30 cellular contexts compared by ENCODE assay signal in the genomic region with DNA sequence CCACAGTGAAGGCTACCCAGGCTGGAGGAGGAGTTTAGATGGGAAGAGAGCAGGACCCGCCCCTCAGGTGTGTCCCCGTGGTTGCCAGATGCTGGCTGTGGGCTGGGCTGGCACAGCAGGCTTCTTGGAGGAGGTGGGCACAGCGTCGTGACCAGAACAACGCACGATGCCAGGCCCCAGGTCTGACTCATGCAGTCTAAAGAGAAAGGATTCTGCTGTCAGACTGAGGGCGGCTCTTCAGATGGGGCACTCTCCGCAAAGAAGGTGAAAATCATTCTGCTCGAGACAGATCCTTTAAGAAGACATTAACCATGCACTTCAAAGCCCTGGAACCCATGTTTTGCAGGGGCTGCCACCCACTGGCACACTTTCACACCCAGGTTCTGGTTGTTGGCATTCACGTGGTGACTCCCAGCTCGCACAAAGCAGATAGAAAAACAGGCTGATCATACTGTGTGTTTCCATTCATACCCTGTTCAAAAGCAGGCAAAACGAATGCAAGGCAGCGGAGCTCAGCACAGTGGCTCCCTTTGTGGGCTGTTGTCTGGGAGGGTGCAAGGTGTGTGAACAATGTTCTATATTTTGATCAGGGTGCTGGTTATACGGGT. TPM values are rescaled to one million over a fixed set of nuclear protein-coding genes. Genes with fewer than 3 reads are reported as not detected.
DNase-seq lines count a peak whose midpoint lies in the region; ATAC-seq and TF ChIP-seq lines count a peak whose summit lies in the region.
"Had no signal": no experiment of that assay in that cellular context is flagged by ENCODE, and none has a peak within 500 bp of the region (broad histone marks: within the 10 kb centered on the region; RNA-seq: fewer than 3 reads in every experiment).

No MANE protein-coding gene starts in this region.

- no peak overlapping the region for H3K4me3 Mint-ChIP-seq in activated CD4-positive, alpha-beta T cell treated with anti-CD3 and anti-CD28 coated beads for 36 hours
- no peak overlapping the region for H3K4me3 Mint-ChIP-seq in stimulated activated effector memory CD8-positive, alpha-beta T cell treated with anti-CD3 and anti-CD28 coated beads, Interleukin-12 subunit alpha, Interleukin-12 subunit beta, amount 100 ng/mL, for 72 hours
- H3K4me3 Mint-ChIP-seq in effector memory CD8-positive, alpha-beta T cell, result no peak overlapping the region
- H3K4me3 Mint-ChIP-seq: activated T-cell treated with anti-CD3 and anti-CD28 coated beads, Interleukin-2, amount 50 U/mL, for 4 hours; dendritic cell treated with granulocyte-macrophage colony-stimulating factor and Interleukin-4, amounts not matched to agents 40 ng/mL and 50 ng/mL, for 4 days; nephron had no signal

- H3K27me3 ChIP-seq in MG63 (peaks cover 7% of the 10 kb centered on the region), dorsolateral prefrontal cortex (peaks cover 0 to 58% (median 6%) of the 10 kb centered on the region in 45 donors), suprapubic skin (peaks cover 40% of the 10 kb centered on the region)
- H3K27me3 ChIP-seq: sigmoid colon had no signal

- TF ChIP-seq CTCF in dorsolateral prefrontal cortex (IDR thresholded peaks at IDR 0.05 in 54 of 56, conservative IDR thresholded peaks at IDR 0.05 in 2 of 56; ENCODE audit: low read depth in 1 of 56, partially characterized antibody in 56 of 56) (no peak), suprapubic skin (IDR thresholded peaks at IDR 0.05) (no peak)

- peaks cover 20% of the 10 kb centered on the region for H3K27me3 Mint-ChIP-seq in activated CD4-positive, alpha-beta T cell treated with anti-CD3 and anti-CD28 coated beads for 36 hours
- peaks cover 58 to 86% of the 10 kb centered on the region in 2 donors for H3K27me3 Mint-ChIP-seq in effector memory CD8-positive, alpha-beta T cell

- H3K36me3 Mint-ChIP-seq in activated CD4-positive, alpha-beta T cell treated with anti-CD3 and anti-CD28 coated beads for 36 hours (ENCODE audit: low read depth), result no peaks in the 10 kb centered on the region
- no peaks in the 10 kb centered on the region for H3K36me3 Mint-ChIP-seq in stimulated activated effector memory CD8-positive, alpha-beta T cell treated with anti-CD3 and anti-CD28 coated beads, Interleukin-12 subunit alpha, Interleukin-12 subunit beta, amount 100 ng/mL, for 72 hours
- H3K36me3 Mint-ChIP-seq in effector memory CD8-positive, alpha-beta T cell (ENCODE audit: insufficient read depth), result no peaks in the 10 kb centered on the region

- no peaks in the 10 kb centered on the region for H3K36me3 ChIP-seq in MG63
- no peaks in the 10 kb centered on the region for H3K36me3 ChIP-seq in suprapubic skin
- H3K36me3 ChIP-seq: lower lobe of right lung, sigmoid colon, tibial nerve had no signal

- CTCF ChIA-PET in activated CD4-positive, alpha-beta T cell treated with anti-CD3 and anti-CD28 coated beads for 36 hours (lab: Charles Lee), result no interaction called here

- H3K9me3 Mint-ChIP-seq in activated CD4-positive, alpha-beta T cell treated with anti-CD3 and anti-CD28 coated beads for 36 hours (ENCODE audit: low read depth), result no peaks in the 10 kb centered on the region
- no peaks in the 10 kb centered on the region for H3K9me3 Mint-ChIP-seq in stimulated activated effector memory CD8-positive, alpha-beta T cell treated with anti-CD3 and anti-CD28 coated beads, Interleukin-12 subunit alpha, Interleukin-12 subunit beta, amount 100 ng/mL, for 72 hours
- H3K9me3 Mint-ChIP-seq in effector memory CD8-positive, alpha-beta T cell, result no peaks in the 10 kb centered on the region
- H3K9me3 Mint-ChIP-seq: activated T-cell treated with anti-CD3 and anti-CD28 coated beads, Interleukin-2, amount 50 U/mL, for 4 hours; dendritic cell treated with granulocyte-macrophage colony-stimulating factor and Interleukin-4, amounts not matched to agents 40 ng/mL and 50 ng/mL, for 4 days; nephron had no signal

- H3K27ac Mint-ChIP-seq in activated CD4-positive, alpha-beta T cell treated with anti-CD3 and anti-CD28 coated beads for 36 hours, result no peak overlapping the region
- H3K27ac Mint-ChIP-seq in stimulated activated effector memory CD8-positive, alpha-beta T cell treated with anti-CD3 and anti-CD28 coated beads, Interleukin-12 subunit alpha, Interleukin-12 subunit beta, amount 100 ng/mL, for 72 hours, result no peak overlapping the region
- H3K27ac Mint-ChIP-seq in effector memory CD8-positive, alpha-beta T cell, result no peak overlapping the region
- H3K27ac Mint-ChIP-seq: dendritic cell treated with granulocyte-macrophage colony-stimulating factor and Interleukin-4, amounts not matched to agents 40 ng/mL and 50 ng/mL, for 4 days; nephron had no signal

- H3K9me3 ChIP-seq in MG63 (no peaks in the 10 kb centered on the region), suprapubic skin (no peaks in the 10 kb centered on the region)
- H3K9me3 ChIP-seq: lower lobe of right lung, mucosa of descending colon, sigmoid colon, tibial nerve had no signal

- DNase-seq in activated CD4-positive, alpha-beta T cell treated with anti-CD3 and anti-CD28 coated beads for 36 hours, result no peak
- no peak for DNase-seq in activated CD4-positive, alpha-beta T cell treated with anti-CD3 and anti-CD28 coated beads, Interleukin-2, amount 50 U/mL, for 1 hour
- DNase-seq in MG63 (peak; percentile 68), dorsolateral prefrontal cortex (peak in 6 of 10 donors; percentile 29 to 82 (median 57)), suprapubic skin (ENCODE audit: low spot score in 2 of 2) (no peak), NCI-H748 treated with DMSO at 0.1 percent for 48 hours (lab: John Stamatoyannopoulos, UW) (no peak)
- no peak for DNase-seq in stimulated activated effector memory CD8-positive, alpha-beta T cell treated with anti-CD3 and anti-CD28 coated beads, Interleukin-12 subunit alpha, Interleukin-12 subunit beta, amount 100 ng/mL, for 72 hours (ENCODE audit: low spot score in 2 of 2)
- DNase-seq in effector memory CD8-positive, alpha-beta T cell, result no peak
- DNase-seq: activated naive CD4-positive, alpha-beta T cell treated with Interleukin-2 at 50 U/mL for 16 hours; activated T-cell treated with anti-CD3 and anti-CD28 coated beads, Interleukin-2, amount 50 U/mL, for 4 hours; amniotic stem cell; GOT3; kidney; lower lobe of right lung; mucosa of descending colon; NCI-H1092 treated with DMSO at 0.1 percent for 48 hours; NCI-H2029 treated with DMSO at 0.1 percent for 48 hours; NCI-H226; NCI-H82; SHP77; sigmoid colon; stimulated activated naive CD8-positive, alpha-beta T cell treated with anti-CD3 and anti-CD28 coated beads, Interleukin-15, Interleukin-2, amounts not matched to agents 100 U/mL and 50 U/mL, for 24 hours; SW 1271 had no signal

- H3K4me1 ChIP-seq in suprapubic skin, result peaks cover 4% of the 10 kb centered on the region
- H3K4me1 ChIP-seq: lower lobe of right lung, tibial nerve had no signal

- WGBS in suprapubic skin, result 54% methylated on average over 14 of the region's 14 CpGs

- TF ChIP-seq EP300 in suprapubic skin (IDR thresholded peaks at IDR 0.05), result no peak

- no peak for TF ChIP-seq POLR2A in suprapubic skin (IDR thresholded peaks at IDR 0.05)

- intact Hi-C loops in activated CD4-positive, alpha-beta T cell treated with anti-CD3 and anti-CD28 coated beads for 36 hours (cut with DNase I, micrococcal nuclease), result no loop called here
- intact Hi-C loops in dorsolateral prefrontal cortex (cut with DNase I), result no loop called here

- H3K4me3 ChIP-seq in MG63, result no peak overlapping the region
- peak overlapping the region in 1 of 59 donors; percentile 4 for H3K4me3 ChIP-seq in dorsolateral prefrontal cortex
- no peak overlapping the region for H3K4me3 ChIP-seq in suprapubic skin
- H3K4me3 ChIP-seq: lower lobe of right lung, mucosa of descending colon, sigmoid colon, tibial nerve had no signal

- H3K27ac ChIP-seq in dorsolateral prefrontal cortex, result peak overlapping the region in 13 of 59 donors; percentile 4 to 54 (median 19)
- H3K27ac ChIP-seq in suprapubic skin, result no peak overlapping the region
- H3K27ac ChIP-seq: lower lobe of right lung, sigmoid colon, tibial nerve had no signal

- POLR2A ChIA-PET in activated CD4-positive, alpha-beta T cell treated with anti-CD3 and anti-CD28 coated beads for 36 hours (lab: Charles Lee), result interaction anchor here (0.5 kb wide), 1 partner anchor 28 kb away, joined by 3 read pairs; no protein-coding TSS in a partner anchor

- peak; percentile 42 for ATAC-seq in activated CD4-positive, alpha-beta T cell treated with anti-CD3 and anti-CD28 coated beads for 36 hours
- peak; percentile 19 for ATAC-seq in stimulated activated effector memory CD8-positive, alpha-beta T cell treated with anti-CD3 and anti-CD28 coated beads, Interleukin-12 subunit alpha, Interleukin-12 subunit beta, amount 100 ng/mL, for 72 hours
- no peak for ATAC-seq in effector memory CD8-positive, alpha-beta T cell (replicated peaks)
- ATAC-seq: activated CD4-positive, CD25-positive, alpha-beta regulatory T cell treated with anti-CD3 and anti-CD28 coated beads, Interleukin-2, amount 50 U/mL, for 24 hours; lower lobe of right lung; mucosa of descending colon; stimulated activated naive CD8-positive, alpha-beta T cell treated with anti-CD3 and anti-CD28 coated beads, Interleukin-15, Interleukin-2, amounts not matched to agents 100 U/mL and 50 U/mL, for 24 hours had no signal

- peaks cover 3% of the 10 kb centered on the region for H3K4me1 Mint-ChIP-seq in activated CD4-positive, alpha-beta T cell treated with anti-CD3 and anti-CD28 coated beads for 36 hours
- H3K4me1 Mint-ChIP-seq in stimulated activated effector memory CD8-positive, alpha-beta T cell treated with anti-CD3 and anti-CD28 coated beads, Interleukin-12 subunit alpha, Interleukin-12 subunit beta, amount 100 ng/mL, for 72 hours, result peaks cover 17% of the 10 kb centered on the region
- no peaks in the 10 kb centered on the region for H3K4me1 Mint-ChIP-seq in effector memory CD8-positive, alpha-beta T cell (ENCODE audit: low read depth in 2 of 2)

RNA-seq across cellular contexts. Expression of gene CACNG4, which starts 19.0 kb away (rescaled TPM):
- total RNA-seq in activated CD4-positive, alpha-beta T cell treated with anti-CD3 and anti-CD28 coated beads for 36 hours, result not detected
- total RNA-seq in MG63 (2014; rRNA removed; shearing (Covaris generic); ENCODE audit: low replicate concordance), result not detected in 2 replicates
- total RNA-seq in dorsolateral prefrontal cortex (10 to 100 TPM in 59 of 120 experiments, 1 to 10 TPM in 61; 4.9 to 21.4 (median 9.9) TPM), suprapubic skin (under 1 TPM in 3 of 4 donors, not detected in 1; 0.49 to 0.68 (median 0.51) TPM)
- total RNA-seq: activated CD8-positive, alpha-beta memory T cell treated with anti-CD3 and anti-CD28 coated beads for 36 hours; glomerular endothelial cell; posterior vena cava had no signal

Comparison
In these comparisons a context has a peak if more than half of its experiments do, and no peak if none do; other contexts are left out.
1. DNase-seq: peak in MG63 (single experiment) and dorsolateral prefrontal cortex (6 of 10); none in activated CD4-positive, alpha-beta T cell treated with anti-CD3 and anti-CD28 coated beads for 36 hours (single experiment), activated CD4-positive, alpha-beta T cell treated with anti-CD3 and anti-CD28 coated beads, Interleukin-2, amount 50 U/mL, for 1 hour (single experiment), stimulated activated effector memory CD8-positive, alpha-beta T cell treated with anti-CD3 and anti-CD28 coated beads, Interleukin-12 subunit alpha, Interleukin-12 subunit beta, amount 100 ng/mL, for 72 hours (0 of 2), suprapubic skin (0 of 2), effector memory CD8-positive, alpha-beta T cell (0 of 3) and NCI-H748 treated with DMSO at 0.1 percent for 48 hours (single experiment).